In the genomic region with DNA sequence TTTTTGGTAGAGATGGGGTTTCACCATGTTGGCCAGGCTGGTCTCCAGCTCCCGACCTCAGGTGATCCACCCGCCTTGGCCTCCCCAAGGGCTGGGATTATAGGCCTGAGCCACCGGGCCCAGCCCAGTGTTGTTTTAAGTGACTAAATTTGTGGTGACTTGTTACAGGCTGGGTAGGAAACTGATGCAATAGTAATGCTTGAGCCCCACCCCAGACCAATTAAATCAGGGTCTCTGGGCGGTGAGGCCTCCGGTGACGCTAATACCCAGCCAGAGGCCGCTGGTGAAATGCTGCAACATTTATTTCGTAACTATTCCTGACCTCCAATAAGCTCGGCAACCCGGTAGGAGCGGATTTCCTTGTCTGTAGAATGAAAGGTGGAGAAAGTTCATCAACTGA, we compare ENCODE assay signal across 22 cellular contexts. TPM values are rescaled to one million over a fixed set of nuclear protein-coding genes. Genes with fewer than 3 reads are reported as not detected.
A peak's percentile ranks its signal among the peaks of the same experiment; 100 is the strongest.
DNase-seq lines count a peak whose midpoint lies in the region; TF ChIP-seq lines count a peak whose summit lies in the region.
"Had no signal": no experiment of that assay in that cellular context is flagged by ENCODE, and none has a peak within 500 bp of the region (broad histone marks: within the 10 kb centered on the region; RNA-seq: fewer than 3 reads in every experiment).

No MANE protein-coding gene starts in this region.

- DNase-seq in HT1080 (ENCODE audit: low read depth) (peak; percentile 26), NOMO-1 (lab: John Stamatoyannopoulos, UW; ENCODE audit: unreplicated experiment in 2 of 2) (peak; percentile 72 to 75), endodermal cell (peak; percentile 11), trophoblast cell (peak; percentile 8 to 30), NCI-H446 (lab: John Stamatoyannopoulos, UW) (no peak), HCEC 1CT (no peak)
- DNase-seq in stimulated activated CD4-positive, alpha-beta T cell treated with anti-CD3 and anti-CD28 coated beads, Interleukin-15, amount 100 ng/mL, for 24 hours: no peak
- DNase-seq: BE2C, DMS53, EL, Karpas-422, NCI-H1105, NCI-H2081, NCI-H2171, NCI-H345, NCI-H526, PC-3, SHP77 treated with DMSO at 0.1 percent for 48 hours, SK-N-SH had no signal

- H3K9me3 Mint-ChIP-seq in endodermal cell: peaks cover 12% of the 10 kb centered on the region

- no peak overlapping the region for H3K27ac Mint-ChIP-seq in endodermal cell

- H3K4me3 Mint-ChIP-seq in endodermal cell: no peak overlapping the region

- H3K4ac ChIP-seq in trophoblast cell (ENCODE audit: low read depth, low read length): no peak overlapping the region

- H2AK5ac ChIP-seq in trophoblast cell (ENCODE audit: low read length): no peak overlapping the region

- no peak overlapping the region for H3K14ac ChIP-seq in trophoblast cell (ENCODE audit: low read length)

- no peak overlapping the region for H3K18ac ChIP-seq in trophoblast cell (ENCODE audit: low read length)

- H3K4me1 ChIP-seq in endodermal cell (ENCODE audit: control insufficient read depth, insufficient read depth, low read length): no peaks in the 10 kb centered on the region
- no peaks in the 10 kb centered on the region for H3K4me1 ChIP-seq in trophoblast cell (ENCODE audit: control insufficient read depth in 1 of 2, insufficient read depth in 2 of 2, low read length in 2 of 2)
- H3K4me1 ChIP-seq: A549, BE2C had no signal

- H2BK5ac ChIP-seq in trophoblast cell (ENCODE audit: low read depth, low read length, poor library complexity): no peak overlapping the region

- H3K79me1 ChIP-seq in trophoblast cell (ENCODE audit: low read length): no peaks in the 10 kb centered on the region

- H3K27me3 ChIP-seq in endodermal cell (ENCODE audit: control insufficient read depth, insufficient read depth, low read length, poor library complexity, severe bottlenecking) (peaks cover 15% of the 10 kb centered on the region), trophoblast cell (ENCODE audit: insufficient read depth, low read length) (peaks cover 1% of the 10 kb centered on the region)

- no peaks in the 10 kb centered on the region for H3K36me3 ChIP-seq in endodermal cell (ENCODE audit: control insufficient read depth, insufficient read depth, low read length)
- H3K36me3 ChIP-seq in trophoblast cell (ENCODE audit: control insufficient read depth in 1 of 2, insufficient read depth in 2 of 2, low read length in 2 of 2): no peaks in the 10 kb centered on the region
- H3K36me3 ChIP-seq: BE2C had no signal

- WGBS in endodermal cell (ENCODE audit: insufficient coverage in 1 of 2, insufficient read length in 1 of 2), 2 experiments: 91 to 94% methylated on average over 7 to 11 of the region's 11 CpGs
- no CpG with 5 or more reads among the region's 11 CpGs for WGBS in trophoblast cell (ENCODE audit: extremely low coverage, insufficient coverage, insufficient read length)

- H3K4me3 ChIP-seq in endodermal cell (ENCODE audit: low read length) (no peak overlapping the region), trophoblast cell (ENCODE audit: low read depth, low read length) (no peak overlapping the region)
- H3K4me3 ChIP-seq: A549 had no signal

- H3K27ac ChIP-seq in endodermal cell (ENCODE audit: low read depth, low read length) (no peak overlapping the region), trophoblast cell (ENCODE audit: low read depth, low read length) (no peak overlapping the region)
- H3K27ac ChIP-seq: A549 had no signal

- H3K23ac ChIP-seq in trophoblast cell (ENCODE audit: low read length): no peak overlapping the region

- no peak overlapping the region for H2AFZ ChIP-seq in trophoblast cell (ENCODE audit: insufficient read depth, low read length, poor library complexity)

- no peak overlapping the region for H3K9ac ChIP-seq in endodermal cell (ENCODE audit: extremely low read depth, low read length, poor library complexity, severe bottlenecking)
- no peak overlapping the region for H3K9ac ChIP-seq in trophoblast cell (ENCODE audit: low read length)
- H3K9ac ChIP-seq: SK-N-SH had no signal

- H3K27me3 Mint-ChIP-seq in endodermal cell (ENCODE audit: insufficient read depth): peaks cover 82% of the 10 kb centered on the region

- H3K4me1 Mint-ChIP-seq in endodermal cell: no peaks in the 10 kb centered on the region

- H3K36me3 Mint-ChIP-seq in endodermal cell (ENCODE audit: low read depth): no peaks in the 10 kb centered on the region

- H2BK12ac ChIP-seq in trophoblast cell (ENCODE audit: low read length): no peak overlapping the region

- H2BK120ac ChIP-seq in trophoblast cell (ENCODE audit: insufficient read depth, low read length, poor library complexity): no peak overlapping the region

- no peaks in the 10 kb centered on the region for H3K9me3 ChIP-seq in endodermal cell (ENCODE audit: control insufficient read depth, low read length)
- peaks cover 4% of the 10 kb centered on the region for H3K9me3 ChIP-seq in trophoblast cell (ENCODE audit: insufficient read depth, low read depth, low read length)
- H3K9me3 ChIP-seq: BE2C, SK-N-SH had no signal

- no peak overlapping the region for H3K4me2 ChIP-seq in trophoblast cell (ENCODE audit: low read length)
- H3K4me2 ChIP-seq: A549, SK-N-SH had no signal

- H4K12ac ChIP-seq in trophoblast cell (ENCODE audit: low read depth, low read length): no peak overlapping the region

- TF ChIP-seq CTCF in endodermal cell (conservative IDR thresholded peaks at IDR 0.05): no peak

- H3K79me2 ChIP-seq in trophoblast cell (ENCODE audit: control insufficient read depth, insufficient read depth, low read length, poor library complexity): no peaks in the 10 kb centered on the region

- H4K91ac ChIP-seq in trophoblast cell (ENCODE audit: low read depth, low read length): no peak overlapping the region

- no peak overlapping the region for H4K8ac ChIP-seq in trophoblast cell (ENCODE audit: low read depth, low read length)

RNA-seq across cellular contexts. Expression of a gene that starts 42.2 kb away (rescaled TPM):
- not detected in 2 replicates for total RNA-seq in HT1080 (2014; rRNA removed; shearing (Covaris generic))
- not detected in 2 replicates for polyA plus RNA-seq in HT1080 (2015; cell fraction: cytosol; rRNA removed)
- polyA plus RNA-seq in HT1080 (2015; cell fraction: nucleus; rRNA removed): not detected in 2 replicates
- under 1 TPM in 1 of 2 donors, not detected in 1; 0.18 TPM for total RNA-seq in endodermal cell
- 80.9 TPM for polyA plus RNA-seq in endodermal cell (2013, experiment 1 of 2)
- 59.6 TPM for polyA plus RNA-seq in endodermal cell (2013, experiment 2 of 2)
- 3.0 and 3.2 TPM in 2 replicates for polyA plus RNA-seq in trophoblast cell (2013)
- total RNA-seq: M059J, PC-3, RPMI7951 had no signal
- polyA plus RNA-seq: A549, SK-N-SH had no signal

Comparison
In these comparisons a context has a peak if more than half of its experiments do, and no peak if none do; other contexts are left out.
1. DNase-seq: peak in HT1080 (single experiment), NOMO-1 (2 of 2), endodermal cell (single experiment) and trophoblast cell (2 of 2); none in NCI-H446 (0 of 2), stimulated activated CD4-positive, alpha-beta T cell treated with anti-CD3 and anti-CD28 coated beads, Interleukin-15, amount 100 ng/mL, for 24 hours (single experiment) and HCEC 1CT (single experiment).